In the genomic region with DNA sequence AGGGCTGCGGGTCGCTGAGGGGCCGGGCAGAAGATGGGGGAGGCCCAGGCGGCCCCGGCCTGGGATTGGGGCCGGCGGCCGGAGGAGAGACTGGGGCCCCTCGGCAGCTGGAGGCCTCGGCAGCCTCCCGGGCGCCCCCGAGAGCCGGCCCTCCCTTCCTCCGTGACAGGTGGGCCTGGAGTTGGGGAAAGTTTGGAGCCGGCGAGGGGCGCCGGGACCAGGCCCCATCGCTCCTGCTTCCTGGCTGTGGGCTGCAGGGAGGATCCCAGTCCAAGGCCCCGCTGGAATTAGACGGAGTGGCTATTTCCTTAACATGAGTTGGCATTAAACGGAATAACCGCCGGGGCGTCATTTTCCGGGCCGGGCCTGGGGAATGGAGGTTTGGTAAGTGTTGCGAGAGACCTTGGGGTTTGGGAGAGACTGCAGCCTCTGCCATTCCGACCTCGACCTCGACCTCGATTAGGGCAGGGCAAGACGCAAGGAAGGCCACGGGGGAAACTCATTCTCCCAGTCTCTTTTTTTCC, we compare ENCODE assay signal across 8 cellular contexts. TPM values are rescaled to one million over a fixed set of nuclear protein-coding genes. Genes with fewer than 3 reads are reported as not detected.
DNase-seq lines count a peak whose midpoint lies in the region; ATAC-seq and TF ChIP-seq lines count a peak whose summit lies in the region.
"Not testable (repeated sequence)": the region's sequence is repeated elsewhere in the genome, so short reads cannot be mapped to it uniquely, and the experiment has no call there.

No MANE protein-coding gene starts in this region.

- H4K8ac ChIP-seq in neuronal stem cell (ENCODE audit: low read depth, low read length): not testable (repeated sequence)

- not testable (repeated sequence) for H3K27me3 Mint-ChIP-seq in activated CD4-positive, alpha-beta T cell treated with anti-CD3 and anti-CD28 coated beads, Interleukin-2, amount 10 ng/mL, durations not matched to agents 24 days and 14 days; stimulated activated naive CD8-positive, alpha-beta T cell treated with anti-CD3 and anti-CD28 coated beads, Interleukin-15, Interleukin-2, amounts not matched to agents 100 ng/mL and 50 ng/mL, for 24 hours

- H2AFZ ChIP-seq in mammary epithelial cell (ENCODE audit: low read depth, low read length): peak overlapping the region; percentile 69
- H2AFZ ChIP-seq in neuronal stem cell (ENCODE audit: low read length): peak overlapping the region; percentile 80

- H2BK12ac ChIP-seq in neuronal stem cell (ENCODE audit: low read length): not testable (repeated sequence)

- H3K27ac ChIP-seq in HEK293 (ENCODE audit: extremely low read depth, low read depth, low read length) (peak overlapping the region; percentile 88), mammary epithelial cell (ENCODE audit: insufficient read depth, low read depth, low read length) (peak overlapping the region; percentile 74), right cardiac atrium (ENCODE audit: low read length) (peak overlapping the region; percentile 96), neuronal stem cell (replicated peaks; ENCODE audit: low read length) (peak overlapping the region; percentile 59)

- H3K27ac Mint-ChIP-seq in activated CD4-positive, alpha-beta T cell treated with anti-CD3 and anti-CD28 coated beads, Interleukin-2, amount 10 ng/mL, durations not matched to agents 24 days and 14 days: peak overlapping the region; percentile 91
- H3K27ac Mint-ChIP-seq in stimulated activated naive CD8-positive, alpha-beta T cell treated with anti-CD3 and anti-CD28 coated beads, Interleukin-15, Interleukin-2, amounts not matched to agents 100 ng/mL and 50 ng/mL, for 24 hours: peak overlapping the region; percentile 94

- H3K4me3 Mint-ChIP-seq in activated CD4-positive, alpha-beta T cell treated with anti-CD3 and anti-CD28 coated beads, Interleukin-2, amount 10 ng/mL, durations not matched to agents 24 days and 14 days: peak overlapping the region; percentile 91
- H3K4me3 Mint-ChIP-seq in stimulated activated naive CD8-positive, alpha-beta T cell treated with anti-CD3 and anti-CD28 coated beads, Interleukin-15, Interleukin-2, amounts not matched to agents 100 ng/mL and 50 ng/mL, for 24 hours: peak overlapping the region; percentile 95

- H4K20me1 ChIP-seq in mammary epithelial cell (ENCODE audit: insufficient read depth, low read length): not testable (repeated sequence)

- in situ Hi-C loops in Caki2 (cut with HindIII; ENCODE audit: low pct_unique_long_range_greater_than_20kb, low sequenced_read_pairs); mammary epithelial cell (cut with MboI; ENCODE audit: low sequenced_read_pairs in 2 of 2): not testable (repeated sequence)

- H3K79me1 ChIP-seq in neuronal stem cell (ENCODE audit: low read depth, low read length): not testable (repeated sequence)

- peak overlapping the region; percentile 70 for H3K4me2 ChIP-seq in mammary epithelial cell (ENCODE audit: insufficient read depth, low read depth, low read length)
- H3K4me2 ChIP-seq in neuronal stem cell (ENCODE audit: insufficient read depth, low read length, poor library complexity, severe bottlenecking): peak overlapping the region; percentile 54

- H3K14ac ChIP-seq in neuronal stem cell (ENCODE audit: low read length): not testable (repeated sequence)

- POLR2A ChIA-PET in HEK293 (lab: Yijun Ruan, JAX): not testable (repeated sequence)

- dilution Hi-C loops in mammary epithelial cell (cut with HindIII; ENCODE audit: low sequenced_read_pairs): not testable (repeated sequence)

- H3K36me3 ChIP-seq in HEK293 (ENCODE audit: control insufficient read depth in 2 of 2, insufficient read depth in 1 of 2, low read length in 2 of 2): peaks cover 3 to 15% of the 10 kb centered on the region in 2 experiments; a peak in 2 of 3 replicates
- not testable (repeated sequence) for H3K36me3 ChIP-seq in mammary epithelial cell (ENCODE audit: insufficient read depth, low read length)
- H3K36me3 ChIP-seq in neuronal stem cell (replicated peaks in 1 of 2; ENCODE audit: control insufficient read depth in 2 of 2, insufficient read depth in 2 of 2, low read length in 2 of 2): peaks cover 0 to 19% of the 10 kb centered on the region in 2 donors

- H3K9me3 Mint-ChIP-seq in activated CD4-positive, alpha-beta T cell treated with anti-CD3 and anti-CD28 coated beads, Interleukin-2, amount 10 ng/mL, durations not matched to agents 24 days and 14 days; stimulated activated naive CD8-positive, alpha-beta T cell treated with anti-CD3 and anti-CD28 coated beads, Interleukin-15, Interleukin-2, amounts not matched to agents 100 ng/mL and 50 ng/mL, for 24 hours: not testable (repeated sequence)

- WGBS in mammary epithelial cell (ENCODE audit: low coverage, missing lambda C conversion rate): 2% methylated on average over 13 of the region's 35 CpGs
- 0% methylated on average over 32 of the region's 35 CpGs for WGBS in right cardiac atrium
- WGBS in neuronal stem cell (ENCODE audit: extremely low coverage in 2 of 2, insufficient read length in 2 of 2, insufficient replicate concordance in 1 of 2), 2 donors: no CpG with 5 or more reads among the region's 35 CpGs

- H4K91ac ChIP-seq in neuronal stem cell (ENCODE audit: low read depth, low read length, poor library complexity): not testable (repeated sequence)

- not testable (repeated sequence) for BruUV-seq in mammary epithelial cell (replicated peaks; lab: Mats Ljungman, UMichigan)

- H3K4me1 Mint-ChIP-seq in activated CD4-positive, alpha-beta T cell treated with anti-CD3 and anti-CD28 coated beads, Interleukin-2, amount 10 ng/mL, durations not matched to agents 24 days and 14 days: peaks cover 25% of the 10 kb centered on the region
- peaks cover 29% of the 10 kb centered on the region for H3K4me1 Mint-ChIP-seq in stimulated activated naive CD8-positive, alpha-beta T cell treated with anti-CD3 and anti-CD28 coated beads, Interleukin-15, Interleukin-2, amounts not matched to agents 100 ng/mL and 50 ng/mL, for 24 hours (ENCODE audit: low read depth)

- ATAC-seq in right cardiac atrium: peak; percentile 34 to 44

- not testable (repeated sequence) for H2BK120ac ChIP-seq in neuronal stem cell (ENCODE audit: low read depth, low read length)

- not testable (repeated sequence) for H2AK5ac ChIP-seq in neuronal stem cell (ENCODE audit: low read depth, low read length)

- peak overlapping the region; percentile 82 for H3K9ac ChIP-seq in mammary epithelial cell (ENCODE audit: insufficient read depth, low read length)
- peak overlapping the region; percentile 72 for H3K9ac ChIP-seq in neuronal stem cell (ENCODE audit: low read depth, low read length, poor library complexity)

- H3K23ac ChIP-seq in neuronal stem cell (ENCODE audit: low read depth, low read length, poor library complexity): not testable (repeated sequence)

- intact Hi-C loops in activated CD4-positive, alpha-beta T cell treated with anti-CD3 and anti-CD28 coated beads, Interleukin-2, amount 10 ng/mL, durations not matched to agents 24 days and 14 days (cut with micrococcal nuclease): loop anchor here (2.0 to 10.0 kb wide), 3 partner anchors 55 to 523 kb away; partner anchors contain the start of genes IMPDH1, METTL2B and TNPO3
- intact Hi-C loops in mammary epithelial cell (cut with micrococcal nuclease): loop anchor here (5.0 kb wide), 1 partner anchor 55 kb away; the partner anchor contains the start of gene METTL2B
- intact Hi-C loops in right cardiac atrium (cut with DNase I): not testable (repeated sequence)

- H3K18ac ChIP-seq in neuronal stem cell (ENCODE audit: low read length): not testable (repeated sequence)

- peaks cover 31% of the 10 kb centered on the region for H3K36me3 Mint-ChIP-seq in activated CD4-positive, alpha-beta T cell treated with anti-CD3 and anti-CD28 coated beads, Interleukin-2, amount 10 ng/mL, durations not matched to agents 24 days and 14 days (ENCODE audit: low read depth)
- H3K36me3 Mint-ChIP-seq in stimulated activated naive CD8-positive, alpha-beta T cell treated with anti-CD3 and anti-CD28 coated beads, Interleukin-15, Interleukin-2, amounts not matched to agents 100 ng/mL and 50 ng/mL, for 24 hours (ENCODE audit: low read depth): peaks cover 23% of the 10 kb centered on the region

- H3K4ac ChIP-seq in neuronal stem cell (ENCODE audit: low read length): not testable (repeated sequence)

- not testable (repeated sequence) for H3K9me3 ChIP-seq in HEK293 (ENCODE audit: control insufficient read depth, insufficient read depth, low read depth, low read length); mammary epithelial cell (replicated peaks; ENCODE audit: insufficient read depth, low read length); right cardiac atrium (ENCODE audit: control insufficient read depth, low read length); neuronal stem cell (replicated peaks in 1 of 2; ENCODE audit: control insufficient read depth in 2 of 2, insufficient read depth in 1 of 2, low read depth in 1 of 2, low read length in 2 of 2)

- peak; percentile 43 for DNase-seq in Caki2 (ENCODE audit: low read depth)
- DNase-seq in NCI-H2227 (lab: John Stamatoyannopoulos, UW; ENCODE audit: unreplicated experiment): peak; percentile 27
- peak; percentile 84 for DNase-seq in activated CD4-positive, alpha-beta T cell treated with anti-CD3 and anti-CD28 coated beads, Interleukin-2, amount 10 ng/mL, durations not matched to agents 24 days and 14 days
- peak; percentile 20 for DNase-seq in mammary epithelial cell
- peak; percentile 52 to 79 (median 78) for DNase-seq in right cardiac atrium
- not testable (repeated sequence) for DNase-seq in neuronal stem cell (ENCODE audit: low spot score)

- H2BK5ac ChIP-seq in neuronal stem cell (ENCODE audit: low read length): not testable (repeated sequence)

- H2BK15ac ChIP-seq in neuronal stem cell (ENCODE audit: low read length): not testable (repeated sequence)

- peaks cover 57% of the 10 kb centered on the region for H3K79me2 ChIP-seq in mammary epithelial cell (ENCODE audit: insufficient read depth, low read length)

- CTCF ChIA-PET in HEK293 (lab: Yijun Ruan, JAX); mammary epithelial cell (lab: Charles Lee; ENCODE audit: low non-redundant PET): not testable (repeated sequence)

- H3K27me3 ChIP-seq in mammary epithelial cell (ENCODE audit: insufficient read depth, low read length); right cardiac atrium (ENCODE audit: control insufficient read depth, insufficient read depth); neuronal stem cell (ENCODE audit: control insufficient read depth in 3 of 3, insufficient read depth in 3 of 3, low read depth in 1 of 3, low read length in 3 of 3): not testable (repeated sequence)

- H3K4me3 ChIP-seq in HEK293 (ENCODE audit: low read depth, low read length) (peak overlapping the region; percentile 46), mammary epithelial cell (replicated peaks in 1 of 3; ENCODE audit: insufficient read depth in 1 of 3, low read depth in 2 of 3, low read length in 3 of 3) (peak overlapping the region; percentile 50 to 78 (median 76)), right cardiac atrium (ENCODE audit: low read length) (peak overlapping the region; percentile 91), neuronal stem cell (ENCODE audit: low read length in 2 of 2) (peak overlapping the region; percentile 83 to 88)

- not testable (repeated sequence) for TF ChIP-seq CTCF in HEK293 (tag by site-specific recombination; IDR thresholded peaks at IDR 0.05); mammary epithelial cell (conservative IDR thresholded peaks at IDR 0.05 in 1 of 2, IDR thresholded peaks at IDR 0.05 in 1 of 2; ENCODE audit: extremely low read depth in 1 of 2, insufficient read depth in 1 of 2, low read depth in 1 of 2, low read length in 2 of 2)

- not testable (repeated sequence) for H3K4me1 ChIP-seq in HEK293 (ENCODE audit: control insufficient read depth, insufficient read depth, low read length); mammary epithelial cell (ENCODE audit: insufficient read depth, low read length); right cardiac atrium (ENCODE audit: control insufficient read depth, insufficient read depth, low read length); neuronal stem cell (ENCODE audit: control insufficient read depth in 2 of 2, insufficient read depth in 1 of 2, low read depth in 1 of 2, low read length in 2 of 2)

RNA-seq across cellular contexts. Expression of gene METTL2B, which starts 55.5 kb away (rescaled TPM):
- 17.3 and 22.4 TPM in 2 replicates for total RNA-seq in Caki2 (2014; rRNA removed; shearing (Covaris generic); ENCODE audit: low replicate concordance)
- 61.1 and 71.3 TPM in 2 replicates for total RNA-seq in activated CD4-positive, alpha-beta T cell treated with anti-CD3 and anti-CD28 coated beads, Interleukin-2, amount 10 ng/mL, durations not matched to agents 24 days and 14 days
- total RNA-seq in mammary epithelial cell (10 to 100 TPM; 34.7 to 37.3 TPM), right cardiac atrium (10 to 100 TPM; 17.6 to 23.1 (median 20.5) TPM)
- polyA plus RNA-seq in mammary epithelial cell (21.5 TPM), right cardiac atrium (11.7 TPM)
- 61.8 TPM for polyA minus RNA-seq in mammary epithelial cell
- polyA plus RNA-seq in neuronal stem cell (2013, experiment 1 of 2): 27.1 TPM
- polyA plus RNA-seq in neuronal stem cell (2013, experiment 2 of 2): 25.9 TPM
